8 cellular contexts compared by ENCODE assay signal in the genomic region with DNA sequence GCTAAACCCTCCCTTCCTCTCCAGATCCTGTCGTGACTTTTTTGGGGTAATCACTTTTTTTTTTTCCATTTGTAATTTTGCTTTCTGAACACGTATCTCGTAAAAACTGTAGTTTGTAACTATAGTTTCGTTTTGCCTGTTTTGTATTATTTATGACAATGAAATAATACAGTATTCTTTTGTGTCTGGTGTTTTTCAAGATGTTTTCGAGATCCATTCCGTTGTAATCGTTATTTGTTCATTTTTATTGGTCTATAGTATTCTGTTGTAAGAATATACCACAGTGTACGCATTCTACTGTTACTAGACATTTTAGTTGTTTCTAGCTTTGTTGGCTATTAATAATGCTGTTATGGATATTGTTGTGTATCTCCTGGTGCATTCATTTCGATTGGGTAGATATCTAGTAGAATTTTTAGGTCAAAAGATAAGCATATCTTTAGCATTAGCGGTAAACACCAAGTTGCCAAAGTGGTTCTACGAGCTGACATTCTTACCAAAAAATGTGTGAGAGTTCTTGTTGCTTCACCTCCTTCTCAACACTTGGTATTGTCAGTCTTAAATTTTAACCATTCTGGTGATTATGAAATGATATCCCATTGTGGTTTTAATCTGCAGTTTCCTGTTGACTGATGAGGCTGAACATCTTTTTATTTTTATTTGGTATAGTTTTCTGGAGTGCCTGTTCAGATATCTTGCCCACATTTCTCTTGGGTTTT.
DNase-seq lines count a peak whose midpoint lies in the region; FAIRE-seq and TF ChIP-seq lines count a peak whose summit lies in the region.

No MANE protein-coding gene starts in this region.

- H3K36me3 ChIP-seq in muscle layer of duodenum (ENCODE audit: control insufficient read depth in 1 of 2, insufficient read depth in 2 of 2, low read length in 2 of 2): no peaks in the 10 kb centered on the region

- no peaks in the 10 kb centered on the region for H3K27me3 Mint-ChIP-seq in MCF 10A (ENCODE audit: insufficient read depth, unreplicated experiment)

- H3K27ac ChIP-seq in HL-60 (replicated peaks) (no peak overlapping the region), muscle layer of duodenum (ENCODE audit: low read length) (peak overlapping the region; percentile 10)

- peaks cover 0 to 10% of the 10 kb centered on the region in 2 donors for H3K9me3 ChIP-seq in muscle layer of duodenum (ENCODE audit: control insufficient read depth in 1 of 2, low read length in 2 of 2)

- intact Hi-C loops in MCF 10A (cut with micrococcal nuclease): no loop called here

- H3K4me1 Mint-ChIP-seq in MCF 10A (ENCODE audit: insufficient read depth, unreplicated experiment): peaks cover 13% of the 10 kb centered on the region

- peak overlapping the region; percentile 83 for H3K27ac Mint-ChIP-seq in MCF 10A (ENCODE audit: low read depth, unreplicated experiment)

- H3K4me3 Mint-ChIP-seq in MCF 10A (ENCODE audit: unreplicated experiment): peak overlapping the region; percentile 91

- H3K4me3 ChIP-seq in HL-60 (replicated peaks; ENCODE audit: insufficient read depth, low read length) (peak overlapping the region; percentile 80), muscle layer of duodenum (ENCODE audit: low read depth in 1 of 2, low read length in 2 of 2) (peak overlapping the region; percentile 80 to 92)

- peaks cover 7% of the 10 kb centered on the region for H3K27me3 ChIP-seq in HL-60 (ENCODE audit: insufficient read depth, poor library complexity, severe bottlenecking)
- H3K27me3 ChIP-seq in muscle layer of duodenum (ENCODE audit: low read depth, low read length): no peaks in the 10 kb centered on the region

- TF ChIP-seq CTCF in HL-60 (IDR thresholded peaks at IDR 0.05; ENCODE audit: insufficient read depth, low read length) (no peak), MCF 10A (IDR thresholded peaks at IDR 0.05; ENCODE audit: unreplicated experiment) (no peak)

- CTCF ChIA-PET in MCF 10A (lab: Yijun Ruan, JAX): interaction anchor here (0.6 to 1.6 kb wide), 5 partner anchors 10 to 1418 kb away, joined by 3 to 6 read pairs (median 4); no protein-coding TSS in a partner anchor

- H3K4me1 ChIP-seq in muscle layer of duodenum (ENCODE audit: control insufficient read depth in 1 of 2, insufficient read depth in 2 of 2, low read length in 2 of 2): peaks cover 0 to 10% of the 10 kb centered on the region in 2 donors

- no peaks in the 10 kb centered on the region for H3K9me3 Mint-ChIP-seq in MCF 10A (ENCODE audit: unreplicated experiment)

- no peak for FAIRE-seq in RCC 7860 (lab: Jason Lieb, UNC)

- peaks cover 5% of the 10 kb centered on the region for H3K36me3 Mint-ChIP-seq in MCF 10A (ENCODE audit: insufficient read depth, unreplicated experiment)

- DNase-seq in ACHN: peak; percentile 12
- no peak for DNase-seq in HL-60 (ENCODE audit: low read depth in 1 of 2, low spot score in 1 of 2)
- DNase-seq in MCF 10A (ENCODE audit: unreplicated experiment): no peak
- no peak for DNase-seq in RCC 7860 (ENCODE audit: low spot score)
- DNase-seq in amniotic stem cell (lab: John Stamatoyannopoulos, UW): no peak
- no peak for DNase-seq in NCI-H524 treated with DMSO at 0.1 percent for 48 hours (lab: John Stamatoyannopoulos, UW)
- DNase-seq in hippocampal formation (lab: John Stamatoyannopoulos, UW): no peak

- POLR2A ChIA-PET in MCF 10A (lab: Yijun Ruan, JAX): interaction anchor here (0.7 to 3.6 kb wide), 7 partner anchors 9 to 265 kb away, joined by 3 to 22 read pairs (median 3); no protein-coding TSS in a partner anchor

- in situ Hi-C loops in ACHN (cut with HindIII; ENCODE audit: low pct_ligation_motif_present, low pct_unique_long_range_greater_than_20kb, low sequenced_read_pairs): no loop called here

- BruUV-seq in MCF 10A (replicated peaks; lab: Mats Ljungman, UMichigan): TSS peak; percentile 40
